ENCODE assay signal across 30 cellular contexts in the genomic region with DNA sequence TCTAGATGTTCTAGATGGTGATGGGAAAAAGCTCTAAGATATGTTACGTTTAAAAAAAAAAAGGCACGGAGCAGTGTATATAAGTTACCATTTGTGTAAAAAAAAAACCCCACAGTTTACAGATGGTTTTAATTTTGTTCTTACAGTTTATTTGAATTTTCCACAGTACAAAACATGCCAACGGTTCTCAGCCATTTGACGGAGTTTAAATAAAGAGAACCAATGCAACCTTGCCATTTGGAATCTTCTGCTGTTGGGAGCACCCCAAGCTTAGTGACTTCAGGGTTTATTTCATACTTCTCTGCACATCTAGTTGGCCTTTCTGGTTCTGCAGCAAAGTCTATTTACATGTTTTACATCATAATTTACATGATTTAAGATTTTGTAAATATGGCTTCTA. TPM values are rescaled to one million over a fixed set of nuclear protein-coding genes. Genes with fewer than 3 reads are reported as not detected.
"Had no signal": no experiment of that assay in that cellular context is flagged by ENCODE, and none has a peak within 500 bp of the region (broad histone marks: within the 10 kb centered on the region; RNA-seq: fewer than 3 reads in every experiment).

No MANE protein-coding gene starts in this region.

- DNase-seq: cortex of kidney; dorsolateral prefrontal cortex; effector CD8-positive, alpha-beta T cell; heart left ventricle; hypothalamus; kidney glomerular epithelial cell; mammary epithelial cell; mucosa of descending colon; naive thymus-derived CD8-positive, alpha-beta T cell; spleen; stimulated activated CD4-positive, alpha-beta T cell treated with anti-CD3 and anti-CD28 coated beads, Interleukin-15, amount 100 ng/mL, for 24 hours; stimulated activated CD4-positive, alpha-beta T cell treated with anti-CD3 and anti-CD28 coated beads, Interleukin-1b, Interleukin-23, amount 100 ng/mL, for 48 hours; stimulated activated CD4-positive, alpha-beta T cell treated with anti-CD3 and anti-CD28 coated beads, Interleukin-4, amount 100 ng/mL, for 4 hours; stimulated activated naive B cell treated with anti-CD40 and anti-IgM and Interleukin-4, amounts not matched to agents 10 μg/mL and 1 μg/mL and 100 μg/mL, for 72 hours; stimulated activated naive CD8-positive, alpha-beta T cell treated with anti-CD3 and anti-CD28 coated beads, Interleukin-15, amount 100 ng/mL, for 72 hours; testis; upper lobe of right lung had no signal

- FAIRE-seq: frontal cortex, islet of Langerhans had no signal

- H3K4me1 ChIP-seq: heart left ventricle, testis had no signal

- H3K9me3 ChIP-seq: heart left ventricle, mucosa of descending colon, neutrophil, spleen, testis, tibial nerve, upper lobe of right lung, vagina had no signal

- H3K4me3 ChIP-seq: dorsolateral prefrontal cortex, heart left ventricle, mucosa of descending colon, spleen, testis, tibial nerve, upper lobe of right lung, vagina had no signal

- H3K36me3 ChIP-seq: heart left ventricle, neutrophil, spleen, tibial nerve, upper lobe of right lung, vagina had no signal

- ATAC-seq: heart left ventricle; left lobe of liver; mucosa of descending colon; naive thymus-derived CD8-positive, alpha-beta T cell; sciatic nerve; stimulated activated naive B cell treated with anti-CD40 and anti-IgM and Interleukin-4, amounts not matched to agents 10 μg/mL and 1 μg/mL and 100 μg/mL, for 72 hours; stimulated activated naive CD8-positive, alpha-beta T cell treated with anti-CD3 and anti-CD28 coated beads, Interleukin-15, amount 100 ng/mL, for 72 hours; upper lobe of right lung had no signal

- H3K27me3 ChIP-seq: dorsolateral prefrontal cortex, heart left ventricle, neutrophil, spleen, testis, tibial nerve, upper lobe of right lung, vagina had no signal

- H3K27ac ChIP-seq: dorsolateral prefrontal cortex, heart left ventricle, neutrophil, spleen, testis, tibial nerve, upper lobe of right lung, vagina had no signal

RNA-seq across cellular contexts. Expression of a gene that starts 7.7 kb away (rescaled TPM):
- total RNA-seq: frontal cortex; glomerular endothelial cell; lower leg skin; naive thymus-derived CD8-positive, alpha-beta T cell; osteocyte; pulmonary artery endothelial cell; skeletal muscle tissue; vagina had no signal
- polyA plus RNA-seq: naive thymus-derived CD8-positive, alpha-beta T cell; neural cell had no signal
